ENCODE assay signal across 23 cellular contexts in genomic region chr5:149202910-149203451, GRCh38.
"Had no signal": no experiment of that assay in that cellular context is flagged by ENCODE, and none has a peak within 500 bp of the region (broad histone marks: within the 10 kb centered on the region; RNA-seq: fewer than 3 reads in every experiment).

No MANE protein-coding gene starts in this region.

- H3K9me3 ChIP-seq: esophagus squamous epithelium, gastroesophageal sphincter, left ventricle myocardium inferior, lower lobe of right lung, neutrophil, psoas muscle, tibial artery, upper lobe of left lung had no signal

- FAIRE-seq: colon, kidney had no signal

- H3K4me1 Mint-ChIP-seq: memory B cell; naive thymus-derived CD4-positive, alpha-beta T cell; nephron progenitor cell had no signal

- H3K4me3 ChIP-seq: dorsolateral prefrontal cortex, esophagus squamous epithelium, gastroesophageal sphincter, hepatocyte, left ventricle myocardium inferior, lower lobe of right lung, psoas muscle, skin epidermis, tibial artery, upper lobe of left lung had no signal

- H3K27ac Mint-ChIP-seq: memory B cell; naive thymus-derived CD4-positive, alpha-beta T cell; nephron progenitor cell had no signal

- H3K36me3 ChIP-seq: neutrophil had no signal

- H3K27ac ChIP-seq: esophagus squamous epithelium, gastroesophageal sphincter, hepatocyte, left ventricle myocardium inferior, lower lobe of right lung, neutrophil, skin epidermis, tibial artery, upper lobe of left lung had no signal

- H3K27me3 ChIP-seq: dorsolateral prefrontal cortex, esophagus squamous epithelium, gastroesophageal sphincter, hepatocyte, neutrophil, tibial artery, upper lobe of left lung had no signal

- H3K4me3 Mint-ChIP-seq: memory B cell; naive thymus-derived CD4-positive, alpha-beta T cell; nephron progenitor cell had no signal

- H3K36me3 Mint-ChIP-seq: memory B cell; naive thymus-derived CD4-positive, alpha-beta T cell had no signal

- H3K27me3 Mint-ChIP-seq: naive thymus-derived CD4-positive, alpha-beta T cell had no signal

- H3K79me2 ChIP-seq: hepatocyte had no signal

- H2AFZ ChIP-seq: hepatocyte had no signal

- DNase-seq: cerebellar nuclear complex; dorsolateral prefrontal cortex; effector CD8-positive, alpha-beta T cell; esophagus squamous epithelium; kidney; left cardiac atrium; left ventricle myocardium inferior; lower lobe of right lung; midbrain; naive thymus-derived CD4-positive, alpha-beta T cell; nephron progenitor cell; psoas muscle; retina; stimulated activated CD4-positive, alpha-beta T cell treated with anti-CD3 and anti-CD28 coated beads, Interleukin-2, amount 100 ng/mL, for 24 hours; stimulated activated naive CD4-positive, alpha-beta T cell treated with Interleukin-2 at 50 U/mL for 16 hours; tibial artery; upper lobe of left lung had no signal

- H3K9me3 Mint-ChIP-seq: memory B cell; naive thymus-derived CD4-positive, alpha-beta T cell; nephron progenitor cell had no signal

- H3K4me2 ChIP-seq: hepatocyte had no signal

- H3K4me1 ChIP-seq: tibial artery had no signal
